In genomic region chr1:153929981-153930948, GRCh38 we compare ENCODE assay signal across 2 cellular contexts.
TF ChIP-seq lines count a peak whose summit lies in the region.

No MANE protein-coding gene starts in this region.

TF ChIP-seq in GM23338, 12 proteins besides CTCF, POLR2A, EP300 and RAD21:
- TF ChIP-seq STAT1 (IDR thresholded peaks at IDR 0.05; ENCODE audit: unreplicated experiment) (no peak), ZNF114 (CRISPR knock-in tag; IDR thresholded peaks at IDR 0.05) (no peak), ETS1 (IDR thresholded peaks at IDR 0.05) (no peak), REST (IDR thresholded peaks at IDR 0.05; ENCODE audit: unreplicated experiment) (no peak), NANOG (IDR thresholded peaks at IDR 0.05; ENCODE audit: borderline replicate concordance) (no peak), JUNB (IDR thresholded peaks at IDR 0.05; ENCODE audit: unreplicated experiment) (no peak), EZH2 (IDR thresholded peaks at IDR 0.05; ENCODE audit: low read depth, unreplicated experiment) (no peak), CREB1 (CRISPR knock-in tag; IDR thresholded peaks at IDR 0.05; ENCODE audit: low read depth) (no peak), ZNF331 (CRISPR knock-in tag; IDR thresholded peaks at IDR 0.05; ENCODE audit: low read depth) (no peak), POLR2AphosphoS5 (IDR thresholded peaks at IDR 0.05; ENCODE audit: low read depth) (no peak), EZH2phosphoT487 (IDR thresholded peaks at IDR 0.05; ENCODE audit: unreplicated experiment) (no peak)
- TF ChIP-seq, protein P1, sequence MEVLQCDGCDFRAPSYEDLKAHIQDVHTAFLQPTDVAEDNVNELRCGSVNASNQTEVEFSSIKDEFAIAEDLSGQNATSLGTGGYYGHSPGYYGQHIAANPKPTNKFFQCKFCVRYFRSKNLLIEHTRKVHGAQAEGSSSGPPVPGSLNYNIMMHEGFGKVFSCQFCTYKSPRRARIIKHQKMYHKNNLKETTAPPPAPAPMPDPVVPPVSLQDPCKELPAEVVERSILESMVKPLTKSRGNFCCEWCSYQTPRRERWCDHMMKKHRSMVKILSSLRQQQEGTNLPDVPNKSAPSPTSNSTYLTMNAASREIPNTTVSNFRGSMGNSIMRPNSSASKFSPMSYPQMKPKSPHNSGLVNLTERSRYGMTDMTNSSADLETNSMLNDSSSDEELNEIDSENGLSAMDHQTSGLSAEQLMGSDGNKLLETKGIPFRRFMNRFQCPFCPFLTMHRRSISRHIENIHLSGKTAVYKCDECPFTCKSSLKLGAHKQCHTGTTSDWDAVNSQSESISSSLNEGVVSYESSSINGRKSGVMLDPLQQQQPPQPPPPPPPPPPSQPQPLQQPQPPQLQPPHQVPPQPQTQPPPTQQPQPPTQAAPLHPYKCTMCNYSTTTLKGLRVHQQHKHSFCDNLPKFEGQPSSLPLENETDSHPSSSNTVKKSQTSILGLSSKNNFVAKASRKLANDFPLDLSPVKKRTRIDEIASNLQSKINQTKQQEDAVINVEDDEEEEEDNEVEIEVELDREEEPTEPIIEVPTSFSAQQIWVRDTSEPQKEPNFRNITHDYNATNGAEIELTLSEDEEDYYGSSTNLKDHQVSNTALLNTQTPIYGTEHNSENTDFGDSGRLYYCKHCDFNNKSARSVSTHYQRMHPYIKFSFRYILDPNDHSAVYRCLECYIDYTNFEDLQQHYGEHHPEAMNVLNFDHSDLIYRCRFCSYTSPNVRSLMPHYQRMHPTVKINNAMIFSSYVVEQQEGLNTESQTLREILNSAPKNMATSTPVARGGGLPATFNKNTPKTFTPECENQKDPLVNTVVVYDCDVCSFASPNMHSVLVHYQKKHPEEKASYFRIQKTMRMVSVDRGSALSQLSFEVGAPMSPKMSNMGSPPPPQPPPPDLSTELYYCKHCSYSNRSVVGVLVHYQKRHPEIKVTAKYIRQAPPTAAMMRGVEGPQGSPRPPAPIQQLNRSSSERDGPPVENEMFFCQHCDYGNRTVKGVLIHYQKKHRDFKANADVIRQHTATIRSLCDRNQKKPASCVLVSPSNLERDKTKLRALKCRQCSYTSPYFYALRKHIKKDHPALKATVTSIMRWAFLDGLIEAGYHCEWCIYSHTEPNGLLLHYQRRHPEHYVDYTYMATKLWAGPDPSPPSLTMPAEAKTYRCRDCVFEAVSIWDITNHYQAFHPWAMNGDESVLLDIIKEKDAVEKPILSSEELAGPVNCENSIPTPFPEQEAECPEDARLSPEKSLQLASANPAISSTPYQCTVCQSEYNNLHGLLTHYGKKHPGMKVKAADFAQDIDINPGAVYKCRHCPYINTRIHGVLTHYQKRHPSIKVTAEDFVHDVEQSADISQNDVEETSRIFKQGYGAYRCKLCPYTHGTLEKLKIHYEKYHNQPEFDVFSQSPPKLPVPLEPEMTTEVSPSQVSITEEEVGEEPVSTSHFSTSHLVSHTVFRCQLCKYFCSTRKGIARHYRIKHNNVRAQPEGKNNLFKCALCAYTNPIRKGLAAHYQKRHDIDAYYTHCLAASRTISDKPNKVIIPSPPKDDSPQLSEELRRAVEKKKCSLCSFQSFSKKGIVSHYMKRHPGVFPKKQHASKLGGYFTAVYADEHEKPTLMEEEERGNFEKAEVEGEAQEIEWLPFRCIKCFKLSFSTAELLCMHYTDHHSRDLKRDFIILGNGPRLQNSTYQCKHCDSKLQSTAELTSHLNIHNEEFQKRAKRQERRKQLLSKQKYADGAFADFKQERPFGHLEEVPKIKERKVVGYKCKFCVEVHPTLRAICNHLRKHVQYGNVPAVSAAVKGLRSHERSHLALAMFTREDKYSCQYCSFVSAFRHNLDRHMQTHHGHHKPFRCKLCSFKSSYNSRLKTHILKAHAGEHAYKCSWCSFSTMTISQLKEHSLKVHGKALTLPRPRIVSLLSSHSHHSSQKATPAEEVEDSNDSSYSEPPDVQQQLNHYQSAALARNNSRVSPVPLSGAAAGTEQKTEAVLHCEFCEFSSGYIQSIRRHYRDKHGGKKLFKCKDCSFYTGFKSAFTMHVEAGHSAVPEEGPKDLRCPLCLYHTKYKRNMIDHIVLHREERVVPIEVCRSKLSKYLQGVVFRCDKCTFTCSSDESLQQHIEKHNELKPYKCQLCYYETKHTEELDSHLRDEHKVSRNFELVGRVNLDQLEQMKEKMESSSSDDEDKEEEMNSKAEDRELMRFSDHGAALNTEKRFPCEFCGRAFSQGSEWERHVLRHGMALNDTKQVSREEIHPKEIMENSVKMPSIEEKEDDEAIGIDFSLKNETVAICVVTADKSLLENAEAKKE (CRISPR knock-in tag; IDR thresholded peaks at IDR 0.05): no peak
TF ChIP-seq in GM23338: peak in this region for 0.

TF ChIP-seq in endothelial cell of umbilical vein, 7 proteins besides CTCF, POLR2A, EP300 and RAD21:
- no peak for TF ChIP-seq FOS (IDR thresholded peaks at IDR 0.05; ENCODE audit: borderline replicate concordance, insufficient read depth, low read length)
- TF ChIP-seq JUN (IDR thresholded peaks at IDR 0.05; ENCODE audit: borderline replicate concordance, insufficient read depth, insufficient read length, low read depth): no peak
- TF ChIP-seq POLR2AphosphoS5 (IDR thresholded peaks at IDR 0.05; ENCODE audit: insufficient read depth, low read depth, low read length): no peak
